Comparison of ENCODE assay signal across 8 cellular contexts in the genomic region with DNA sequence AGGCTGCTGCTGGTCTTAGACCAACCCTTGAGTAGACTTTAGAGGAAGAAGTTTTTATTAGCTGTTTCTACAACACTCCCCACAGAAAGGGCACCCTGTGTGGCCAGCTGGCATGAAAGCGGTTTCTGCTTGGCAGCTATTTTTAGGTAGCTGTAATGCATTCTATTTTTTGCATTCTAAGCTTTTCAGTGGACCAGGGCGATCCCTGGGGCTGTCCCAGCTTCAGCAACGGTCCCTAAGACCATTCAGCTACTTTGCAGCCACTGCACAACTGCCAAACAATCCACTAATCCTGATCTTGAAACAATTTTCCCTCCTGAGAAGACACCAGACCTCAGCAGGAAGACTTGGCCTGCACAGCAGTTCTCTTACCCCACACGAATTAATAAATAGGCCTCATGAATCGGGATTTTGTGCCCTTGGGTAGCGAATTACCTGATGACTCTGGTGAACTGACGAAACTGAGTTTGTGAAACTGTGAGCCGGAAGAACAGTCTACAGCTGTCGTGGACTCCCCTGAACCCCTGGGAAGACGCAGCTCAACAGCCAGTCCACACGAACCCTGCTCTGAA. TPM values are rescaled to one million over a fixed set of nuclear protein-coding genes. Genes with fewer than 3 reads are reported as not detected.
DNase-seq lines count a peak whose midpoint lies in the region; ATAC-seq, FAIRE-seq and TF ChIP-seq lines count a peak whose summit lies in the region.

No MANE protein-coding gene starts in this region.

- H3K36me3 ChIP-seq in liver (ENCODE audit: control insufficient read depth in 4 of 4, insufficient read depth in 3 of 4, low read depth in 1 of 4, low read length in 3 of 4), result no peaks in the 10 kb centered on the region
- no peaks in the 10 kb centered on the region for H3K36me3 ChIP-seq in HepG2 (replicated peaks in 1 of 2; ENCODE audit: control insufficient read depth in 1 of 2, insufficient read depth in 2 of 2, low read length in 2 of 2)
- H3K36me3 ChIP-seq in mammary epithelial cell (ENCODE audit: insufficient read depth, low read length), result no peaks in the 10 kb centered on the region
- no peaks in the 10 kb centered on the region for H3K36me3 ChIP-seq in psoas muscle (ENCODE audit: insufficient read depth in 1 of 2, low read depth in 1 of 2)

- H2AFZ ChIP-seq in HepG2 (ENCODE audit: low read length) (no peak overlapping the region), mammary epithelial cell (ENCODE audit: low read depth, low read length) (peak overlapping the region; percentile 12)

- H3K27me3 ChIP-seq in liver (ENCODE audit: control insufficient read depth in 4 of 4, insufficient read depth in 4 of 4, low read length in 3 of 4) (no peaks in the 10 kb centered on the region), HepG2 (ENCODE audit: control insufficient read depth in 1 of 2, insufficient read depth in 2 of 2, low read length in 2 of 2) (peaks cover 0 to 5% of the 10 kb centered on the region in 2 experiments; a peak in 1 of 5 replicates), mammary epithelial cell (ENCODE audit: insufficient read depth, low read length) (peaks cover 2% of the 10 kb centered on the region), psoas muscle (ENCODE audit: insufficient read depth in 3 of 3, low read length in 2 of 3) (no peaks in the 10 kb centered on the region)

- no peak for ATAC-seq in HepG2
- ATAC-seq in HG03354 (IDR thresholded peaks at IDR 0.05; ENCODE audit: poor library complexity, severe bottlenecking, unreplicated experiment), result peak; percentile 79
- peak; percentile 92 to 98 (median 96) for ATAC-seq in psoas muscle

- CTCF ChIA-PET in HepG2 (lab: Yijun Ruan, JAX; ENCODE audit: low intra/inter-chr PET ratio, low total read pairs) (no interaction called here), mammary epithelial cell (lab: Charles Lee; ENCODE audit: low non-redundant PET) (no interaction called here)

- WGBS in liver, result 37% methylated on average over 11 of the region's 11 CpGs
- WGBS in HepG2 (ENCODE audit: low lambda C conversion rate), result 25% methylated on average over 8 of the region's 11 CpGs
- 46% methylated on average over 11 of the region's 11 CpGs for WGBS in mammary epithelial cell (ENCODE audit: low coverage, missing lambda C conversion rate)
- 16 to 27% (median 20%) methylated on average over 11 of the region's 11 CpGs for WGBS in psoas muscle, 3 donors

- H3K27ac ChIP-seq in liver (ENCODE audit: low read depth in 1 of 2, low read length in 2 of 2) (peak overlapping the region; percentile 65 to 83), HepG2 (ENCODE audit: extremely low read length, insufficient read depth, low read length) (no peak overlapping the region), mammary epithelial cell (ENCODE audit: insufficient read depth, low read depth, low read length) (no peak overlapping the region), psoas muscle (peak overlapping the region; percentile 84)

- dilution Hi-C loops in mammary epithelial cell (cut with HindIII; ENCODE audit: low sequenced_read_pairs), result no loop called here

- DNase-seq in HepG2 (ENCODE audit: low spot score) (no peak), mammary epithelial cell (no peak), psoas muscle (peak; percentile 51 to 82), HuH-7.5 (ENCODE audit: low spot score) (no peak), NCI-H2081 treated with DMSO at 0.1 percent for 48 hours (lab: John Stamatoyannopoulos, UW) (no peak), NCI-H187 treated with DMSO at 0.1 percent for 48 hours (lab: John Stamatoyannopoulos, UW) (no peak)

- intact Hi-C loops in HepG2 (cut with micrococcal nuclease; ENCODE audit: unreplicated experiment), result no loop called here
- intact Hi-C loops in mammary epithelial cell (cut with micrococcal nuclease), result no loop called here
- intact Hi-C loops in psoas muscle (cut with DNase I), result loop anchor here in 1 of 2 donors (5.0 kb wide), 1 partner anchor 66 kb away; no protein-coding TSS in a partner anchor

- BruUV-seq in HepG2 (replicated peaks; lab: Mats Ljungman, UMichigan) (no TSS peak), mammary epithelial cell (replicated peaks; lab: Mats Ljungman, UMichigan) (no TSS peak)

- POLR2A ChIA-PET in HepG2 (lab: Yijun Ruan, JAX), result no interaction called here

- no peak for TF ChIP-seq RAD21 in liver (IDR thresholded peaks at IDR 0.05)
- no peak for TF ChIP-seq RAD21 in HepG2 (CRISPR knock-in tag; IDR thresholded peaks at IDR 0.05)

- no peaks in the 10 kb centered on the region for H3K9me3 ChIP-seq in liver (ENCODE audit: control insufficient read depth in 4 of 4, low read length in 3 of 4)
- H3K9me3 ChIP-seq in HepG2 (ENCODE audit: low read length), result no peaks in the 10 kb centered on the region
- H3K9me3 ChIP-seq in mammary epithelial cell (replicated peaks; ENCODE audit: insufficient read depth, low read length), result no peaks in the 10 kb centered on the region
- H3K9me3 ChIP-seq in psoas muscle, result no peaks in the 10 kb centered on the region

- H3K4me2 ChIP-seq in HepG2 (ENCODE audit: low read depth, low read length) (no peak overlapping the region), mammary epithelial cell (ENCODE audit: insufficient read depth, low read depth, low read length) (no peak overlapping the region)

- no peak for TF ChIP-seq CTCF in liver (IDR thresholded peaks at IDR 0.05; ENCODE audit: low read depth, low read length, missing input control)
- TF ChIP-seq CTCF in HepG2 (CRISPR knock-in tag; IDR thresholded peaks at IDR 0.05), result no peak
- TF ChIP-seq CTCF in mammary epithelial cell (conservative IDR thresholded peaks at IDR 0.05 in 1 of 2, IDR thresholded peaks at IDR 0.05 in 1 of 2; ENCODE audit: extremely low read depth in 1 of 2, insufficient read depth in 1 of 2, low read depth in 1 of 2, low read length in 2 of 2), result no peak
- no peak for TF ChIP-seq CTCF in psoas muscle (IDR thresholded peaks at IDR 0.05)

- no peak for TF ChIP-seq POLR2A in HepG2 (IDR thresholded peaks at IDR 0.05; ENCODE audit: insufficient read depth in 1 of 2, low read depth in 2 of 2, low read length in 2 of 2)

- peaks cover 0 to 9% (median 8%) of the 10 kb centered on the region in 4 donors for H3K4me1 ChIP-seq in liver (ENCODE audit: control insufficient read depth in 4 of 4, insufficient read depth in 4 of 4, low read length in 3 of 4)
- no peaks in the 10 kb centered on the region for H3K4me1 ChIP-seq in HepG2 (ENCODE audit: insufficient read depth, low read length)
- H3K4me1 ChIP-seq in mammary epithelial cell (ENCODE audit: insufficient read depth, low read length), result no peaks in the 10 kb centered on the region
- peaks cover 19% of the 10 kb centered on the region for H3K4me1 ChIP-seq in psoas muscle

- H4K20me1 ChIP-seq in HepG2 (ENCODE audit: insufficient read depth, low read length) (no peaks in the 10 kb centered on the region), mammary epithelial cell (ENCODE audit: insufficient read depth, low read length) (no peaks in the 10 kb centered on the region)

- TF ChIP-seq EP300 in HepG2 (IDR thresholded peaks at IDR 0.05; ENCODE audit: low read depth in 2 of 2, low read length in 2 of 2) (no peak), HepG2 (CRISPR knock-in tag; IDR thresholded peaks at IDR 0.05; ENCODE audit: borderline replicate concordance) (no peak)

- H3K9ac ChIP-seq in liver (ENCODE audit: low read depth in 1 of 2, low read length in 2 of 2), result peak overlapping the region; percentile 19 to 67
- H3K9ac ChIP-seq in HepG2 (ENCODE audit: insufficient read depth, low read depth, low read length), result no peak overlapping the region
- no peak overlapping the region for H3K9ac ChIP-seq in mammary epithelial cell (ENCODE audit: insufficient read depth, low read length)

- no peak overlapping the region for H3K4me3 ChIP-seq in liver (ENCODE audit: low read depth in 1 of 3, low read length in 3 of 3)
- H3K4me3 ChIP-seq in HepG2 (replicated peaks in 1 of 3; ENCODE audit: insufficient read depth in 1 of 3, low read depth in 2 of 3, low read length in 3 of 3), result no peak overlapping the region
- no peak overlapping the region for H3K4me3 ChIP-seq in mammary epithelial cell (replicated peaks in 1 of 3; ENCODE audit: insufficient read depth in 1 of 3, low read depth in 2 of 3, low read length in 3 of 3)
- peak overlapping the region; percentile 40 for H3K4me3 ChIP-seq in psoas muscle

- FAIRE-seq in HepG2 (lab: Jason Lieb, UNC), result no peak

- H3K79me2 ChIP-seq in HepG2 (ENCODE audit: insufficient read depth, low read length) (no peaks in the 10 kb centered on the region), mammary epithelial cell (ENCODE audit: insufficient read depth, low read length) (no peaks in the 10 kb centered on the region)

- in situ Hi-C loops in HepG2 (cut with HindIII; ENCODE audit: extremely low pct_ligation_motif_present, low pct_unique_long_range_greater_than_20kb) (no loop called here), mammary epithelial cell (cut with MboI; ENCODE audit: low sequenced_read_pairs in 2 of 2) (no loop called here)

RNA-seq across cellular contexts. Expression of a gene that starts 14.6 kb away (rescaled TPM):
- total RNA-seq in liver (1,000 to 10,000 TPM in 1 of 2 donors, 100 to 1,000 TPM in 1; 126 to 1,250 TPM), HepG2 (2016; rRNA removed; fragmentation: Illumina TruSeq; extraction: Trizol) (176 and 274 TPM in 2 replicates), mammary epithelial cell (100 to 1,000 TPM; 252 to 547 TPM), psoas muscle (100 to 1,000 TPM in 1 of 4 donors, 10 to 100 TPM in 3; 36.2 to 101 (median 63.0) TPM)
- polyA plus RNA-seq in liver (10 to 100 TPM; 19.1 to 20.7 TPM), HepG2 (2011; rRNA removed) (171 and 188 TPM in 2 replicates), mammary epithelial cell (115 TPM), psoas muscle (100 to 1,000 TPM in 1 of 3 donors, 10 to 100 TPM in 2; 36.3 to 208 (median 95.8) TPM)
- 15.6 and 21.1 TPM in 2 replicates for total RNA-seq in HepG2 (2016; cell fraction: cytosol; rRNA removed; fragmentation: Illumina TruSeq; extraction: Trizol; ENCODE audit: low read depth)
- 166 and 276 TPM in 2 replicates for total RNA-seq in HepG2 (2016; cell fraction: insoluble cytoplasmic fraction; rRNA removed; fragmentation: Illumina TruSeq; extraction: Trizol)
- total RNA-seq in HepG2 (2016; cell fraction: membrane; rRNA removed; fragmentation: Illumina TruSeq; extraction: Trizol), result 53.1 and 67.0 TPM in 2 replicates
- 271 and 302 TPM in 2 replicates for total RNA-seq in HepG2 (2016; cell fraction: nucleus; rRNA removed; fragmentation: Illumina TruSeq; extraction: Trizol)
- polyA plus RNA-seq in HepG2 (2011; cell fraction: cytosol; rRNA removed), result 78.0 and 140 TPM in 2 replicates
- 74.7 and 92.6 TPM in 2 replicates for polyA plus RNA-seq in HepG2 (2011; cell fraction: nucleus; rRNA removed)
- 211 and 370 TPM in 2 replicates for polyA plus RNA-seq in HepG2 (2012)
- polyA plus RNA-seq in HepG2 (2016; cell fraction: cytosol; fragmentation: Illumina TruSeq; extraction: Trizol; ENCODE audit: low read depth), result 6.8 and 7.7 TPM in 2 replicates
- polyA plus RNA-seq in HepG2 (2016; cell fraction: insoluble cytoplasmic fraction; fragmentation: Illumina TruSeq; extraction: Trizol; ENCODE audit: low read depth), result 89.1 and 93.4 TPM in 2 replicates
- 20.8 and 24.6 TPM in 2 replicates for polyA plus RNA-seq in HepG2 (2016; cell fraction: membrane; fragmentation: Illumina TruSeq; extraction: Trizol; ENCODE audit: low read depth)
- polyA plus RNA-seq in HepG2 (2016; cell fraction: nucleus; fragmentation: Illumina TruSeq; extraction: Trizol; ENCODE audit: insufficient read depth, low read depth), result 204 and 208 TPM in 2 replicates
- polyA minus RNA-seq in HepG2 (2011; rRNA and poly(A)+ RNA removed; ENCODE audit: low replicate concordance), result 316 and 962 TPM in 2 replicates
- 283 and 359 TPM in 2 replicates for polyA minus RNA-seq in HepG2 (2011; cell fraction: cytosol; rRNA and poly(A)+ RNA removed)
- 377 and 388 TPM in 2 replicates for polyA minus RNA-seq in HepG2 (2011; cell fraction: nucleus; rRNA and poly(A)+ RNA removed)
- polyA minus RNA-seq in mammary epithelial cell, result 193 TPM

Comparison
In these comparisons a context has a peak if more than half of its experiments do, and no peak if none do; other contexts are left out.
1. H3K27ac ChIP-seq: peak in liver (2 of 2) and psoas muscle (single experiment); none in HepG2 (single experiment) and mammary epithelial cell (single experiment).
2. H3K9ac ChIP-seq: peak in liver (2 of 2); none in HepG2 (single experiment) and mammary epithelial cell (single experiment).
3. DNase-seq: peak in psoas muscle (2 of 2); none in HepG2 (single experiment), mammary epithelial cell (single experiment), HuH-7.5 (single experiment), NCI-H2081 treated with DMSO at 0.1 percent for 48 hours (single experiment) and NCI-H187 treated with DMSO at 0.1 percent for 48 hours (single experiment).